8 cellular contexts compared by ENCODE assay signal in genomic region chr16:81314603-81315270, GRCh38. TPM values are rescaled to one million over a fixed set of nuclear protein-coding genes. Genes with fewer than 3 reads are reported as not detected.
A peak's percentile ranks its signal among the peaks of the same experiment; 100 is the strongest.
DNase-seq lines count a peak whose midpoint lies in the region; ATAC-seq and TF ChIP-seq lines count a peak whose summit lies in the region.

TSS of gene GAN (plus strand) at chr16:81314962. CDS start at chr16:81315114, 152 bp downstream.

- ATAC-seq in natural killer cell treated with Interleukin-12 subunit alpha and Interleukin-12 subunit beta and Interleukin-15 and Interleukin-18, amount 100 ng/mL, for 72 hours = peak; percentile 98

- H3K36me3 ChIP-seq in ES-I3 (ENCODE audit: insufficient read depth, low read length) = no peaks in the 10 kb centered on the region; the same call in 1 of the 2 replicates

- H2AK5ac ChIP-seq in H9 (ENCODE audit: insufficient read length, low read length) = no peak within 1 kb of the TSS

- peak within 1 kb of the TSS; percentile 51; the same call in 1 of the 2 replicates for H3K4ac ChIP-seq in H9 (ENCODE audit: low read depth, low read length)

- peaks cover 42 to 45% of the 10 kb centered on the region in 2 experiments for H3K4me1 Mint-ChIP-seq in H9
- H3K4me1 Mint-ChIP-seq in natural killer cell treated with Interleukin-12 subunit alpha and Interleukin-12 subunit beta and Interleukin-15 and Interleukin-18, amount 100 ng/mL, for 72 hours (ENCODE audit: low read depth in 2 of 2) = peaks cover 22 to 33% of the 10 kb centered on the region in 2 donors

- H3K56ac ChIP-seq in H9 (ENCODE audit: insufficient read length, low read depth, low read length) = peak within 1 kb of the TSS; percentile 70

- peak within 1 kb of the TSS; percentile 81 for H3K14ac ChIP-seq in H9 (ENCODE audit: insufficient read depth, low read length)

- H3K79me1 ChIP-seq in H9 (ENCODE audit: insufficient read depth, low read depth, low read length, poor library complexity, severe bottlenecking) = peaks cover 10% of the 10 kb centered on the region

- H2BK5ac ChIP-seq in H9 (ENCODE audit: insufficient read length, low read length) = peak within 1 kb of the TSS; percentile 56

- H2BK120ac ChIP-seq in H9 (ENCODE audit: low read depth, low read length, poor library complexity, severe bottlenecking) = peak within 1 kb of the TSS; percentile 50

- TF ChIP-seq CTCF in H9 (conservative IDR thresholded peaks at IDR 0.05) (no peak), fibroblast of pulmonary artery (IDR thresholded peaks at IDR 0.05; ENCODE audit: low read length, missing control alignments) (no peak)

- H3T11ph ChIP-seq in H9 (ENCODE audit: low read length) = peak within 1 kb of the TSS; percentile 56

- peak within 1 kb of the TSS; percentile 97 for H3K4me3 ChIP-seq in fibroblast of pulmonary artery (replicated peaks; ENCODE audit: low read depth, low read length)

- H4K20me1 ChIP-seq in H9 (ENCODE audit: control insufficient read depth, insufficient read depth, insufficient read length) = no peaks in the 10 kb centered on the region

- peak within 1 kb of the TSS; percentile 90 for H3K9ac ChIP-seq in ES-I3 (ENCODE audit: low read depth, low read length)
- H3K9ac ChIP-seq in H9 (ENCODE audit: extremely low read depth, insufficient read length, low read length) = peak within 1 kb of the TSS; percentile 97

- WGBS in H9 (ENCODE audit: extremely low coverage, insufficient read length, low lambda C conversion rate) = no CpG with 5 or more reads among the region's 75 CpGs

- peak within 1 kb of the TSS; percentile 18 for H2BK12ac ChIP-seq in H9 (ENCODE audit: insufficient read length, low read depth, low read length)

- peaks cover 4 to 15% (median 13%) of the 10 kb centered on the region in 3 experiments; a peak in 5 of 7 replicates for H3K36me3 Mint-ChIP-seq in H9 (ENCODE audit: insufficient read depth in 1 of 3, low read depth in 3 of 3)
- H3K36me3 Mint-ChIP-seq in natural killer cell treated with Interleukin-12 subunit alpha and Interleukin-12 subunit beta and Interleukin-15 and Interleukin-18, amount 100 ng/mL, for 72 hours = no peaks in the 10 kb centered on the region

- no peak within 1 kb of the TSS for H2AFZ ChIP-seq in H9 (ENCODE audit: low read length)

- no peaks in the 10 kb centered on the region for H3K27me3 Mint-ChIP-seq in H9 (ENCODE audit: low read depth)
- no peaks in the 10 kb centered on the region for H3K27me3 Mint-ChIP-seq in natural killer cell treated with Interleukin-12 subunit alpha and Interleukin-12 subunit beta and Interleukin-15 and Interleukin-18, amount 100 ng/mL, for 72 hours

- peak within 1 kb of the TSS; percentile 89 to 98 for H3K4me3 Mint-ChIP-seq in H9
- H3K4me3 Mint-ChIP-seq in natural killer cell treated with Interleukin-12 subunit alpha and Interleukin-12 subunit beta and Interleukin-15 and Interleukin-18, amount 100 ng/mL, for 72 hours = peak within 1 kb of the TSS; percentile 96

- H3K4me1 ChIP-seq in ES-I3 (ENCODE audit: insufficient read depth, low read length) (peaks cover 27% of the 10 kb centered on the region), H9 (ENCODE audit: insufficient read depth, low read length) (peaks cover 4% of the 10 kb centered on the region)

- peak within 1 kb of the TSS; percentile 98 for H3K4me2 ChIP-seq in H9 (ENCODE audit: insufficient read depth, insufficient read length, low read length)

- H2BK20ac ChIP-seq in H9 (ENCODE audit: low read depth, low read length, poor library complexity, severe bottlenecking) = no peak within 1 kb of the TSS

- H3K23ac ChIP-seq in H9 (ENCODE audit: insufficient read length, low read depth, low read length) = no peak within 1 kb of the TSS

- H4K5ac ChIP-seq in H9 (ENCODE audit: insufficient read length, low read depth, low read length) = peak within 1 kb of the TSS; percentile 86

- H3K27ac ChIP-seq in H9 (ENCODE audit: insufficient read length, low read depth, low read length) = peak within 1 kb of the TSS; percentile 41

- DNase-seq in H9 = peak; percentile 97
- DNase-seq in M059J (ENCODE audit: low read depth) = peak; percentile 95
- peak; percentile 97 for DNase-seq in activated effector memory CD4-positive, alpha-beta T cell treated with anti-CD3 and anti-CD28 coated beads, Interleukin-2, amount 50 U/mL, for 16 hours
- peak; percentile 97 for DNase-seq in fibroblast of pulmonary artery (ENCODE audit: low read depth)
- peak; percentile 96 for DNase-seq in natural killer cell treated with Interleukin-12 subunit alpha and Interleukin-12 subunit beta and Interleukin-15 and Interleukin-18, amount 100 ng/mL, for 72 hours (ENCODE audit: low spot score)
- DNase-seq in stimulated activated naive CD4-positive, alpha-beta T cell treated with Interleukin-2 at 50 U/mL for 16 hours (lab: John Stamatoyannopoulos, UW) = peak; percentile 92

- H3K9me3 ChIP-seq in ES-I3 (ENCODE audit: control insufficient read depth, insufficient read depth, low read length) (no peaks in the 10 kb centered on the region), H9 (ENCODE audit: control insufficient read depth, low read depth, low read length) (no peaks in the 10 kb centered on the region)

- no peaks in the 10 kb centered on the region for H3K9me3 Mint-ChIP-seq in H9
- H3K9me3 Mint-ChIP-seq in natural killer cell treated with Interleukin-12 subunit alpha and Interleukin-12 subunit beta and Interleukin-15 and Interleukin-18, amount 100 ng/mL, for 72 hours = no peaks in the 10 kb centered on the region

- peak within 1 kb of the TSS; percentile 81 for H3K18ac ChIP-seq in H9 (ENCODE audit: insufficient read length, low read depth, low read length)

- no peak within 1 kb of the TSS for H4K8ac ChIP-seq in H9 (replicated peaks; ENCODE audit: insufficient read length, low read depth, low read length)

- H3K23me2 ChIP-seq in H9 (ENCODE audit: insufficient read length, low read depth, low read length, poor library complexity, severe bottlenecking) = peaks cover 16% of the 10 kb centered on the region

- H4K91ac ChIP-seq in H9 (ENCODE audit: insufficient read length, low read depth, low read length) = peak within 1 kb of the TSS; percentile 46

- no peaks in the 10 kb centered on the region for H3K27me3 ChIP-seq in H9 (ENCODE audit: insufficient read depth, low read length)

- TF ChIP-seq POLR2A in Raji (IDR thresholded peaks at IDR 0.05; ENCODE audit: insufficient read depth, low read depth, low read length) = peak; percentile 82

- peak within 1 kb of the TSS; percentile 97 to 99 (median 99) for H3K27ac Mint-ChIP-seq in H9
- H3K27ac Mint-ChIP-seq in natural killer cell treated with Interleukin-12 subunit alpha and Interleukin-12 subunit beta and Interleukin-15 and Interleukin-18, amount 100 ng/mL, for 72 hours = peak within 1 kb of the TSS; percentile 71 to 91

- H2BK15ac ChIP-seq in H9 (ENCODE audit: low read depth, low read length) = no peak within 1 kb of the TSS

- peaks cover 25% of the 10 kb centered on the region; the same call in 1 of the 2 replicates for H3K79me2 ChIP-seq in H9 (ENCODE audit: insufficient read depth, low read length)

RNA-seq across cellular contexts. Expression of gene GAN, which starts in this region (rescaled TPM):
- total RNA-seq in H9 (2021) = 20.3 and 20.9 TPM in 2 replicates
- total RNA-seq in M059J (2014; rRNA removed; shearing (Covaris generic)) = 2.4 and 6.6 TPM in 2 replicates
- total RNA-seq in natural killer cell treated with Interleukin-12 subunit alpha and Interleukin-12 subunit beta and Interleukin-15 and Interleukin-18, amount 100 ng/mL, for 72 hours = 10 to 100 TPM; 11.0 to 15.8 TPM

Comparison
In these comparisons a context has a peak if more than half of its experiments do, and no peak if none do; other contexts are left out.
1. Peak in every context shown above with its lines: DNase-seq, ATAC-seq, H3K4me3 ChIP-seq and H3K27ac ChIP-seq.